In the genomic region with DNA sequence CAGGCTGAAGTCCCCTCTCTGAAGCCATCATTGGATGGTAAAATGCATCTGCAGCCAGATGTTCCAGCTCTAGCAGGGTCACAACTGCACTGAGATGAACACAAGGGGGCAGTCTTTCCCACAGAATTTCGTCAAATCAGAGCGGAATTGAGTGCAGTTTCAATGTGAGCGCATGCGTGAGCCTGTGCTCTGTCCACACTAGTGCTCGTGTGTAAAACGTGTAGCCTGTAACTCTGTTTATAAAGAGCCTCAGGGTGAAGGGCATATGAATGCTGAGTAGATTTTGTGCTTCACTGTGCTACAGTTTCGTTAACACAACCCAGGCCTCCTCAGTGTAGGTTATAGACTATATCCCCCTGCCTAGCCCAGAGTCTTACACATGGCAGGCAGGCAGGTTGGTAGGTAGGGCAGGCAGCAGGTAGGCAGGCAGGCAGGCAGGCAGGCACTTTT, we compare ENCODE assay signal across 8 cellular contexts.
DNase-seq lines count a peak whose midpoint lies in the region; ATAC-seq lines count a peak whose summit lies in the region.

No MANE protein-coding gene starts in this region.

- H3K36me3 Mint-ChIP-seq in memory B cell: no peaks in the 10 kb centered on the region

- H3K4me1 Mint-ChIP-seq in memory B cell: peaks cover 6% of the 10 kb centered on the region

- no peaks in the 10 kb centered on the region for H3K9me3 Mint-ChIP-seq in memory B cell

- ATAC-seq in GM19023 (IDR thresholded peaks at IDR 0.05; ENCODE audit: unreplicated experiment) (peak; percentile 99), HG03159 (IDR thresholded peaks at IDR 0.05; ENCODE audit: unreplicated experiment) (peak; percentile 98), memory B cell (ENCODE audit: low read depth) (peak; percentile 96)

- DNase-seq in C1 segment of cervical spinal cord (lab: John Stamatoyannopoulos, UW): peak in 11 of 14 donors; percentile 7 to 77 (median 48)
- DNase-seq in NCI-H524 treated with DMSO at 0.1 percent for 48 hours (lab: John Stamatoyannopoulos, UW): peak; percentile 47
- DNase-seq in activated CD4-positive, alpha-beta T cell treated with anti-CD3 and anti-CD28 coated beads, Interleukin-2, amount 50 U/mL, for 1 hour: peak; percentile 68
- peak; percentile 79 for DNase-seq in ecto neural progenitor cell (ENCODE audit: low spot score)
- peak; percentile 65 to 76 for DNase-seq in memory B cell (ENCODE audit: low spot score in 2 of 2)
- peak; percentile 30 to 49 for DNase-seq in stimulated activated CD8-positive, alpha-beta memory T cell treated with anti-CD3 and anti-CD28 coated beads, Interleukin-2, amount 100 ng/mL, for 48 hours (ENCODE audit: low read depth in 2 of 2)

- no peak overlapping the region for H3K27ac Mint-ChIP-seq in memory B cell

- H3K27me3 Mint-ChIP-seq in memory B cell: peaks cover 5% of the 10 kb centered on the region

- no peak overlapping the region for H3K4me3 Mint-ChIP-seq in memory B cell

Comparison
In these comparisons a context has a peak if more than half of its experiments do, and no peak if none do; other contexts are left out.
1. Peak in every context shown above with its lines: DNase-seq and ATAC-seq.